Comparison of ENCODE assay signal across 23 cellular contexts in genomic region chr5:131627466-131627865, GRCh38. TPM values are rescaled to one million over a fixed set of nuclear protein-coding genes. Genes with fewer than 3 reads are reported as not detected.
DNase-seq lines count a peak whose midpoint lies in the region; ATAC-seq, FAIRE-seq and TF ChIP-seq lines count a peak whose summit lies in the region.
"Had no signal": no experiment of that assay in that cellular context is flagged by ENCODE, and none has a peak within 500 bp of the region (broad histone marks: within the 10 kb centered on the region; RNA-seq: fewer than 3 reads in every experiment).

No MANE protein-coding gene starts in this region.

- H3K9me3 Mint-ChIP-seq in CD4-positive, CD25-positive, alpha-beta regulatory T cell, result peaks cover 0 to 1% (median 0%) of the 10 kb centered on the region in 7 donors
- no peaks in the 10 kb centered on the region for H3K9me3 Mint-ChIP-seq in astrocyte (ENCODE audit: unreplicated experiment)
- peaks cover 10% of the 10 kb centered on the region for H3K9me3 Mint-ChIP-seq in neural progenitor cell

- H3K36me3 ChIP-seq in CD4-positive, CD25-positive, alpha-beta regulatory T cell (ENCODE audit: control insufficient read depth, insufficient read depth, low read length), result peaks cover 4% of the 10 kb centered on the region
- H3K36me3 ChIP-seq in astrocyte (ENCODE audit: insufficient read depth, low read length), result no peaks in the 10 kb centered on the region
- no peaks in the 10 kb centered on the region for H3K36me3 ChIP-seq in neural progenitor cell
- H3K36me3 ChIP-seq: Peyer's patch had no signal

- H3F3A ChIP-seq in neural progenitor cell (ENCODE audit: low read depth), result no peaks in the 10 kb centered on the region

- no peaks in the 10 kb centered on the region for H3K27me3 Mint-ChIP-seq in CD4-positive, CD25-positive, alpha-beta regulatory T cell
- H3K27me3 Mint-ChIP-seq in astrocyte (ENCODE audit: low read depth, unreplicated experiment) (no peaks in the 10 kb centered on the region), neural progenitor cell (ENCODE audit: insufficient read depth, low read depth) (peaks cover 2% of the 10 kb centered on the region)

- H2AFZ ChIP-seq in astrocyte (ENCODE audit: low read depth, low read length) (no peak overlapping the region), neural progenitor cell (replicated peaks) (no peak overlapping the region)

- H3K9me3 ChIP-seq in CD4-positive, CD25-positive, alpha-beta regulatory T cell (ENCODE audit: control insufficient read depth in 2 of 2, low read length in 2 of 2), result no peaks in the 10 kb centered on the region
- no peaks in the 10 kb centered on the region for H3K9me3 ChIP-seq in astrocyte (ENCODE audit: insufficient read depth, low read depth, low read length)
- H3K9me3 ChIP-seq in neural progenitor cell (ENCODE audit: low read depth), result no peaks in the 10 kb centered on the region
- H3K9me3 ChIP-seq: Peyer's patch, SK-N-SH had no signal

- H3K4me1 Mint-ChIP-seq in CD4-positive, CD25-positive, alpha-beta regulatory T cell, result peaks cover 37 to 63% (median 45%) of the 10 kb centered on the region in 4 donors
- H3K4me1 Mint-ChIP-seq in astrocyte (ENCODE audit: low read depth, unreplicated experiment) (peaks cover 23% of the 10 kb centered on the region), neural progenitor cell (no peaks in the 10 kb centered on the region)

- FAIRE-seq in astrocyte (lab: Jason Lieb, UNC), result no peak

- H3K4me1 ChIP-seq in CD4-positive, CD25-positive, alpha-beta regulatory T cell (ENCODE audit: control insufficient read depth, insufficient read depth, low read length, poor library complexity, severe bottlenecking), result peaks cover 30% of the 10 kb centered on the region
- H3K4me1 ChIP-seq in astrocyte (ENCODE audit: insufficient read depth, low read length), result no peaks in the 10 kb centered on the region
- no peaks in the 10 kb centered on the region for H3K4me1 ChIP-seq in neural progenitor cell

- H4K20me1 ChIP-seq in astrocyte (ENCODE audit: insufficient read depth, low read length), result peaks cover 28% of the 10 kb centered on the region
- peaks cover 20% of the 10 kb centered on the region for H4K20me1 ChIP-seq in neural progenitor cell (ENCODE audit: low read depth)

- TF ChIP-seq CTCF in astrocyte (IDR thresholded peaks at IDR 0.05; ENCODE audit: insufficient read depth, low read depth, low read length) (no peak), neural progenitor cell (IDR thresholded peaks at IDR 0.05) (no peak)

- H3K79me2 ChIP-seq in astrocyte (ENCODE audit: insufficient read depth, low read length) (peaks cover 86% of the 10 kb centered on the region), neural progenitor cell (ENCODE audit: low read depth) (peaks cover 98% of the 10 kb centered on the region)

- H3K4me3 Mint-ChIP-seq in CD4-positive, CD25-positive, alpha-beta regulatory T cell, result no peak overlapping the region
- H3K4me3 Mint-ChIP-seq in astrocyte (ENCODE audit: unreplicated experiment), result no peak overlapping the region
- H3K4me3 Mint-ChIP-seq in neural progenitor cell, result no peak overlapping the region

- H3K4me3 ChIP-seq in CD4-positive, CD25-positive, alpha-beta regulatory T cell (ENCODE audit: low read depth, low read length), result peak overlapping the region; percentile 9
- H3K4me3 ChIP-seq in astrocyte (ENCODE audit: insufficient read depth, low read depth, low read length), result no peak overlapping the region
- no peak overlapping the region for H3K4me3 ChIP-seq in neural progenitor cell
- H3K4me3 ChIP-seq: Peyer's patch had no signal

- DNase-seq in CD4-positive, CD25-positive, alpha-beta regulatory T cell, result no peak
- DNase-seq in M059J (ENCODE audit: low read depth) (peak; percentile 21), astrocyte (ENCODE audit: low read depth) (no peak), fibroblast of peridontal ligament (ENCODE audit: extremely low read depth) (peak; percentile 45), neural progenitor cell (ENCODE audit: low spot score) (no peak), NCI-H82 (lab: John Stamatoyannopoulos, UW) (no peak)
- DNase-seq: 8988T, ACHN, DMS153, DND-41, MV-4-11, NCI-H1105, NCI-H146, NCI-H1930, NCI-H2107, NCI-H446, NCI-H526, OCI-M1, Peyer's patch, SHP77 treated with DMSO at 0.1 percent for 48 hours, SK-N-SH had no signal

- ATAC-seq in CD4-positive, CD25-positive, alpha-beta regulatory T cell (ENCODE audit: low read depth in 2 of 2), result no peak
- ATAC-seq in HG03025 (IDR thresholded peaks at IDR 0.05; ENCODE audit: low FRiP score, unreplicated experiment) (no peak), HG02610 (IDR thresholded peaks at IDR 0.05; ENCODE audit: unreplicated experiment) (no peak)

- no peak overlapping the region for H3K4me2 ChIP-seq in astrocyte (ENCODE audit: low read length)
- H3K4me2 ChIP-seq in neural progenitor cell, result no peak overlapping the region
- H3K4me2 ChIP-seq: SK-N-SH had no signal

- no peaks in the 10 kb centered on the region for H3K27me3 ChIP-seq in CD4-positive, CD25-positive, alpha-beta regulatory T cell (ENCODE audit: control insufficient read depth, insufficient read depth, low read length)
- no peaks in the 10 kb centered on the region for H3K27me3 ChIP-seq in astrocyte (ENCODE audit: insufficient read depth, low read length)
- H3K27me3 ChIP-seq in neural progenitor cell, result no peaks in the 10 kb centered on the region
- H3K27me3 ChIP-seq: Peyer's patch had no signal

- H3K36me3 Mint-ChIP-seq in CD4-positive, CD25-positive, alpha-beta regulatory T cell, result peaks cover 21% of the 10 kb centered on the region
- H3K36me3 Mint-ChIP-seq in astrocyte (ENCODE audit: low read depth, unreplicated experiment) (peaks cover 6% of the 10 kb centered on the region), neural progenitor cell (peaks cover 30% of the 10 kb centered on the region)

- no peak overlapping the region for H3K9ac ChIP-seq in astrocyte (ENCODE audit: low read length)
- no peak overlapping the region for H3K9ac ChIP-seq in neural progenitor cell
- H3K9ac ChIP-seq: SK-N-SH had no signal

- H3K27ac ChIP-seq in CD4-positive, CD25-positive, alpha-beta regulatory T cell (ENCODE audit: insufficient read depth, low read length, poor library complexity, severe bottlenecking), result no peak overlapping the region
- no peak overlapping the region for H3K27ac ChIP-seq in astrocyte (ENCODE audit: low read depth, low read length)
- no peak overlapping the region for H3K27ac ChIP-seq in neural progenitor cell
- H3K27ac ChIP-seq: Peyer's patch had no signal

- H3K27ac Mint-ChIP-seq in CD4-positive, CD25-positive, alpha-beta regulatory T cell, result no peak overlapping the region
- H3K27ac Mint-ChIP-seq in astrocyte (ENCODE audit: unreplicated experiment) (peak overlapping the region; percentile 13), neural progenitor cell (no peak overlapping the region)

RNA-seq across cellular contexts. Expression of gene RAPGEF6, which starts 7.6 kb away (rescaled TPM):
- total RNA-seq in CD4-positive, CD25-positive, alpha-beta regulatory T cell, result 66.6 TPM
- 10 to 100 TPM; 24.4 to 45.3 (median 32.0) TPM for polyA plus RNA-seq in CD4-positive, CD25-positive, alpha-beta regulatory T cell
- total RNA-seq in M059J (2014; rRNA removed; shearing (Covaris generic)), result 5.3 and 8.6 TPM in 2 replicates
- total RNA-seq in astrocyte (14.1 and 14.9 TPM in 2 replicates), neural progenitor cell (ENCODE audit: low replicate concordance) (15.4 and 18.1 TPM in 2 replicates)

Comparison
In these comparisons a context has a peak if more than half of its experiments do, and no peak if none do; other contexts are left out.
1. DNase-seq: peak in M059J (single experiment) and fibroblast of peridontal ligament (single experiment); none in CD4-positive, CD25-positive, alpha-beta regulatory T cell (0 of 3), astrocyte (single experiment), neural progenitor cell (single experiment) and NCI-H82 (single experiment).